In genomic region chr11:120001161-120002135, GRCh38 we compare ENCODE assay signal across 17 cellular contexts.
DNase-seq lines count a peak whose midpoint lies in the region; ATAC-seq and TF ChIP-seq lines count a peak whose summit lies in the region.
"Had no signal": no experiment of that assay in that cellular context is flagged by ENCODE, and none has a peak within 500 bp of the region (broad histone marks: within the 10 kb centered on the region; RNA-seq: fewer than 3 reads in every experiment).

No MANE protein-coding gene starts in this region.

- H3K9me3 Mint-ChIP-seq in GM23338 (peaks cover 11% of the 10 kb centered on the region), brain (peaks cover 0 to 8% (median 7%) of the 10 kb centered on the region in 5 experiments)

- WGBS in lower leg skin, 2 donors: 43 to 47% methylated on average over 14 of the region's 14 CpGs

- no peaks in the 10 kb centered on the region for H3K27me3 ChIP-seq in GM23338 (ENCODE audit: insufficient read depth)
- H3K27me3 ChIP-seq: uterus had no signal

- TF ChIP-seq POLR2A in lower leg skin (IDR thresholded peaks at IDR 0.05): no peak

- peaks cover 7% of the 10 kb centered on the region for H3K27me3 Mint-ChIP-seq in GM23338 (ENCODE audit: insufficient read depth, low read depth, poor library complexity)
- H3K27me3 Mint-ChIP-seq in brain: peaks cover 4% of the 10 kb centered on the region

- no peaks in the 10 kb centered on the region; the same call in 2 of the 3 replicates for H3K36me3 Mint-ChIP-seq in GM23338 (ENCODE audit: low read depth)
- H3K36me3 Mint-ChIP-seq in brain: no peaks in the 10 kb centered on the region

- 0 out of 2 replicates have a peak overlapping the region, but pooled peaks have one; percentile 47 for H2AFZ ChIP-seq in GM23338
- H2AFZ ChIP-seq: PC-9 had no signal

- ATAC-seq in GM23338 (peak; percentile 83), GM21825 (IDR thresholded peaks at IDR 0.05; ENCODE audit: unreplicated experiment) (no peak)
- ATAC-seq: esophagus mucosa, gastroesophageal sphincter, K562, left ventricle myocardium superior had no signal

- 0 out of 2 replicates have a peak, but pooled peaks cover 3% of the 10 kb centered on the region for H3K9me2 ChIP-seq in GM23338 (ENCODE audit: insufficient read depth)

- intact Hi-C loops in lower leg skin (cut with DNase I; ENCODE audit: low total_unique reads): no loop called here

- no peak overlapping the region for H3K27ac Mint-ChIP-seq in GM23338
- H3K27ac Mint-ChIP-seq in brain: peak overlapping the region; percentile 55 to 93 (median 62)

- H3K4me1 Mint-ChIP-seq in GM23338: peaks cover 25% of the 10 kb centered on the region
- H3K4me1 Mint-ChIP-seq in brain: peaks cover 29% of the 10 kb centered on the region

- peak overlapping the region; percentile 52 for H3K4me2 ChIP-seq in GM23338
- H3K4me2 ChIP-seq: PC-9 had no signal

- no peaks in the 10 kb centered on the region for H3K36me3 ChIP-seq in GM23338 (ENCODE audit: insufficient read depth)
- H3K36me3 ChIP-seq: gastroesophageal sphincter, uterus had no signal

- H4K20me1 ChIP-seq in GM23338 (replicated peaks; ENCODE audit: insufficient read depth): no peaks in the 10 kb centered on the region

- TF ChIP-seq CTCF in GM23338 (conservative IDR thresholded peaks at IDR 0.05; ENCODE audit: low read depth in 2 of 2) (no peak), brain (conservative IDR thresholded peaks at IDR 0.05) (no peak), lower leg skin (IDR thresholded peaks at IDR 0.05) (no peak)

- H3K4me3 ChIP-seq in GM23338: no peak overlapping the region
- H3K4me3 ChIP-seq in lower leg skin (ENCODE audit: low read depth, poor library complexity, severe bottlenecking): no peak overlapping the region
- H3K4me3 ChIP-seq: gastroesophageal sphincter, K562, PC-9, uterus had no signal

- H3K4me1 ChIP-seq in GM23338 (ENCODE audit: insufficient read depth): peaks cover 18% of the 10 kb centered on the region
- H3K4me1 ChIP-seq: gastroesophageal sphincter, uterus had no signal

- no peaks in the 10 kb centered on the region for H3K79me2 ChIP-seq in GM23338 (replicated peaks; ENCODE audit: insufficient read depth)

- H3F3A ChIP-seq in GM23338 (replicated peaks; ENCODE audit: low read depth): no peaks in the 10 kb centered on the region

- H3K4me3 Mint-ChIP-seq in GM23338 (no peak overlapping the region; the same call in 2 of the 3 replicates), brain (peak overlapping the region in 2 of 5 experiments; percentile 1 to 25)

- no peak overlapping the region for H3K27ac ChIP-seq in GM23338 (ENCODE audit: low read depth)
- H3K27ac ChIP-seq: gastroesophageal sphincter, PC-9, uterus had no signal

- DNase-seq in Ammon's horn (ENCODE audit: low spot score) (peak; percentile 71), GM23338 (ENCODE audit: low spot score) (no peak), NCI-H2171 treated with DMSO at 0.1 percent for 48 hours (lab: John Stamatoyannopoulos, UW) (peak; percentile 82), lower leg skin (ENCODE audit: low spot score in 2 of 2) (no peak), inferior parietal cortex (ENCODE audit: extremely low spot score) (no peak), epidermal melanocyte (ENCODE audit: insufficient read length, low spot score) (no peak)
- DNase-seq: activated effector memory CD4-positive, alpha-beta T cell treated with Interleukin-2 at 50 U/mL for 16 hours; GDM1; left ventricle myocardium superior; PC-9; T1000; uterus had no signal

TF ChIP-seq in GM23338, 12 proteins besides CTCF, POLR2A, EP300 and RAD21:
- TF ChIP-seq ZNF114 (CRISPR knock-in tag; IDR thresholded peaks at IDR 0.05): no peak
- TF ChIP-seq NANOG (IDR thresholded peaks at IDR 0.05; ENCODE audit: borderline replicate concordance): no peak
- no peak for TF ChIP-seq ZNF462 (CRISPR knock-in tag; IDR thresholded peaks at IDR 0.05)
- TF ChIP-seq STAT1 (IDR thresholded peaks at IDR 0.05; ENCODE audit: unreplicated experiment): no peak
- TF ChIP-seq CREB1 (CRISPR knock-in tag; IDR thresholded peaks at IDR 0.05; ENCODE audit: low read depth): no peak
- TF ChIP-seq POLR2AphosphoS5 (IDR thresholded peaks at IDR 0.05; ENCODE audit: low read depth): no peak

Comparison
In these comparisons a context has a peak if more than half of its experiments do, and no peak if none do; other contexts are left out.
1. DNase-seq: peak in Ammon's horn (single experiment) and NCI-H2171 treated with DMSO at 0.1 percent for 48 hours (single experiment); none in GM23338 (single experiment), lower leg skin (0 of 2), inferior parietal cortex (single experiment) and epidermal melanocyte (single experiment).